ENCODE assay signal across 4 cellular contexts in genomic region chr3:116864627-116864927, GRCh38.
TF ChIP-seq lines count a peak whose summit lies in the region.

No MANE protein-coding gene starts in this region.

TF ChIP-seq in SK-N-SH, 30 proteins besides CTCF, POLR2A, EP300 and RAD21:
- no peak for TF ChIP-seq POLR2AphosphoS5 (IDR thresholded peaks at IDR 0.05; ENCODE audit: low read depth, low read length)
- TF ChIP-seq NRF1 (IDR thresholded peaks at IDR 0.05; ENCODE audit: low read depth, low read length) = no peak
- TF ChIP-seq NFIC (IDR thresholded peaks at IDR 0.05; ENCODE audit: borderline replicate concordance) = no peak

TF ChIP-seq in SK-N-SH treated with all-trans-retinoic acid at 6 μM for 48 hours, 23 proteins besides CTCF, POLR2A, EP300 and RAD21 (continues in another document):
- no peak for TF ChIP-seq CSDC2 (CRISPR knock-in tag; IDR thresholded peaks at IDR 0.05)
- TF ChIP-seq CREB5 (CRISPR knock-in tag; IDR thresholded peaks at IDR 0.05; ENCODE audit: low read depth) = no peak
- TF ChIP-seq CSRNP3 (CRISPR knock-in tag; IDR thresholded peaks at IDR 0.05) = no peak
- no peak for TF ChIP-seq PATZ1 (CRISPR knock-in tag; IDR thresholded peaks at IDR 0.05; ENCODE audit: borderline replicate concordance)
- TF ChIP-seq ISL1 (CRISPR knock-in tag; IDR thresholded peaks at IDR 0.05) = no peak
- TF ChIP-seq TCF4 (CRISPR knock-in tag; IDR thresholded peaks at IDR 0.05; ENCODE audit: borderline replicate concordance) = no peak

TF ChIP-seq in H1, 55 proteins besides CTCF, POLR2A, EP300 and RAD21:
- TF ChIP-seq POLR2AphosphoS5 (IDR thresholded peaks at IDR 0.05; ENCODE audit: low read depth, low read length) (no peak), JUND (IDR thresholded peaks at IDR 0.05; ENCODE audit: low read length) (no peak), HDAC2 (IDR thresholded peaks at IDR 0.05; ENCODE audit: borderline replicate concordance in 1 of 2, low read depth in 2 of 2, low read length in 2 of 2) (no peak), TCF12 (IDR thresholded peaks at IDR 0.05; ENCODE audit: low read depth, low read length) (no peak), CHD2 (IDR thresholded peaks at IDR 0.05; ENCODE audit: low read length) (no peak), USF2 (IDR thresholded peaks at IDR 0.05; ENCODE audit: low read length) (no peak), SIX5 (IDR thresholded peaks at IDR 0.05; ENCODE audit: low read depth, low read length) (no peak), KDM1A (IDR thresholded peaks at IDR 0.05; ENCODE audit: borderline replicate concordance, low read length) (no peak), NANOG (IDR thresholded peaks at IDR 0.05; ENCODE audit: insufficient read depth, low read depth, low read length, poor library complexity, severe bottlenecking) (no peak), RBBP5 (IDR thresholded peaks at IDR 0.05; ENCODE audit: borderline replicate concordance, low read depth, low read length) (no peak), RXRA (IDR thresholded peaks at IDR 0.05; ENCODE audit: insufficient read depth, low read depth, low read length) (no peak), SRF (IDR thresholded peaks at IDR 0.05; ENCODE audit: low read depth, low read length) (no peak), RFX5 (IDR thresholded peaks at IDR 0.05; ENCODE audit: borderline replicate concordance, low read depth, low read length) (no peak), CTBP2 (IDR thresholded peaks at IDR 0.05; ENCODE audit: borderline replicate concordance, insufficient read depth, insufficient read length, low read length) (no peak), KDM4A (IDR thresholded peaks at IDR 0.05; ENCODE audit: low read depth, low read length, severe bottlenecking) (no peak), KDM5A (IDR thresholded peaks at IDR 0.05; ENCODE audit: low read length) (no peak), CBX5 (IDR thresholded peaks at IDR 0.05; ENCODE audit: low read depth, low read length) (no peak)
TF ChIP-seq in H1: peak in this region for 0.

TF ChIP-seq in neural cell, 6 proteins besides CTCF, POLR2A, EP300 and RAD21:
- TF ChIP-seq EZH2 (IDR thresholded peaks at IDR 0.05; ENCODE audit: borderline replicate concordance, insufficient read depth, low read length, poor library complexity, severe bottlenecking) = no peak
- TF ChIP-seq SMC3 (conservative IDR thresholded peaks at IDR 0.05; ENCODE audit: poor library complexity) = peak; percentile 24
- no peak for TF ChIP-seq TAF1 (IDR thresholded peaks at IDR 0.05; ENCODE audit: low read depth)
